11 cellular contexts compared by ENCODE assay signal in the genomic region with DNA sequence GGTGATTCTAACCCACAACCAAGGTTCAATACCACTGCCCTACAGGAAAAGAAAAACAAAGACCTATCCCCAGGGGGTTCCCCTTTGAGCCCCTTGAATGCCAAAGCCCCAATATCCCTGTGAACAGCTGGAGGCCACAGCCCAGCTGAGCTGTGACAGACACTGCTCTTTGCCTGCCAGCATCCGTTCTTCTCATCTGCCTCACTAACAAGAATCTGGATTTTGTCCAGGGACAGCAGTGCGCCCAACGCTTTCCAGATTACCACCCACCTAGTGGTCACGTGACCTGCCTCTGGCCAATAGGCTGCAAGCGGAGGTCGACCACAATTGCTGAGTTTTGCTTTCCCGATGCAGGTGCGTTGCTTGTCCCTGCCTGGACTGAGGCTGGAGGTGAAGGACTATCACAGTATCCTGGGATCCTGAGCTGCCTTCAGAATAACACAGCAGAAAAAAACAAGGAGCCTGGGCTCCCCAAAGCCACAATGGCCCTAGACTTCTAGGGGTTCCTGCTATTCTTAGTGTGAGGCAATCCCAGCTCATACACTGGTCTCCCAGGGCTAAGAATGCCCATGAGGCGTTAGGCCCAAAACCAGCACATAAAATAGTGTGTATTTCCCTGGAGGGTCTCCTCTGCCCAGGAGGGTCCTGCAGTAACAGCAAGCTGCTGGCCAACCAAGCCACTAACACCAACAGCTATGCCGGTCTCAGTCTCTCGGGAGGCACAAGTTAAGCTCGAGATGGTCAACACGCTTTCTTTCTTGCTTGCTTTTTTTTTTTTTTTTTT. TPM values are rescaled to one million over a fixed set of nuclear protein-coding genes. Genes with fewer than 3 reads are reported as not detected.
DNase-seq lines count a peak whose midpoint lies in the region; ATAC-seq and TF ChIP-seq lines count a peak whose summit lies in the region.
"Had no signal": no experiment of that assay in that cellular context is flagged by ENCODE, and none has a peak within 500 bp of the region (broad histone marks: within the 10 kb centered on the region; RNA-seq: fewer than 3 reads in every experiment).

No MANE protein-coding gene starts in this region.

- no peak for TF ChIP-seq CTCF in LNCaP clone FGC (IDR thresholded peaks at IDR 0.05; ENCODE audit: control insufficient read depth, extremely low read depth, insufficient read depth)
- no peak for TF ChIP-seq CTCF in cardiac fibroblast (IDR thresholded peaks at IDR 0.05; ENCODE audit: low read depth, low read length)
- no peak for TF ChIP-seq CTCF in mammary epithelial cell (conservative IDR thresholded peaks at IDR 0.05 in 1 of 2, IDR thresholded peaks at IDR 0.05 in 1 of 2; ENCODE audit: extremely low read depth in 1 of 2, insufficient read depth in 1 of 2, low read depth in 1 of 2, low read length in 2 of 2)

- peak overlapping the region in 1 of 8 donors; percentile 4 for H3K27ac Mint-ChIP-seq in CD8-positive, alpha-beta memory T cell

- DNase-seq in LNCaP clone FGC (ENCODE audit: low read depth) (peak; percentile 82), cardiac fibroblast (ENCODE audit: low read depth in 2 of 2) (peak; percentile 88), mammary epithelial cell (no peak)
- DNase-seq in CD8-positive, alpha-beta memory T cell = no peak
- DNase-seq: activated naive CD4-positive, alpha-beta T cell treated with Interleukin-2 at 50 U/mL for 16 hours; SHP77 had no signal

- H3K9ac ChIP-seq in iPS-18a (ENCODE audit: low read length) (peak overlapping the region; percentile 3), stomach smooth muscle (ENCODE audit: low read length in 2 of 2) (no peak overlapping the region), mammary epithelial cell (ENCODE audit: insufficient read depth, low read length) (no peak overlapping the region)

- in situ Hi-C loops in mammary epithelial cell (cut with MboI; ENCODE audit: low sequenced_read_pairs in 2 of 2) = no loop called here

- H3K79me2 ChIP-seq in mammary epithelial cell (ENCODE audit: insufficient read depth, low read length) = no peaks in the 10 kb centered on the region

- H3K9me3 Mint-ChIP-seq in CD8-positive, alpha-beta memory T cell = no peaks in the 10 kb centered on the region
- H3K9me3 Mint-ChIP-seq: mesothelial cell of epicardium had no signal

- peaks cover 30% of the 10 kb centered on the region for H3K4me1 ChIP-seq in iPS-18a (ENCODE audit: control insufficient read depth, low read depth, low read length)
- no peaks in the 10 kb centered on the region for H3K4me1 ChIP-seq in stomach smooth muscle (ENCODE audit: control insufficient read depth, insufficient read depth, low read length)
- H3K4me1 ChIP-seq in mammary epithelial cell (ENCODE audit: insufficient read depth, low read length) = peaks cover 17% of the 10 kb centered on the region
- H3K4me1 ChIP-seq in CD8-positive, alpha-beta memory T cell (ENCODE audit: insufficient read depth, low read length) = no peaks in the 10 kb centered on the region

- H3K27me3 Mint-ChIP-seq in CD8-positive, alpha-beta memory T cell = no peaks in the 10 kb centered on the region

- POLR2A ChIA-PET in CD8-positive, alpha-beta memory T cell (lab: Charles Lee) = no interaction called here

- no peaks in the 10 kb centered on the region for H3K4me1 Mint-ChIP-seq in CD8-positive, alpha-beta memory T cell

- ATAC-seq in HG03045 (IDR thresholded peaks at IDR 0.05; ENCODE audit: unreplicated experiment) (no peak), HG02938 (IDR thresholded peaks at IDR 0.05; ENCODE audit: unreplicated experiment) (no peak)

- BruUV-seq in mammary epithelial cell (replicated peaks; lab: Mats Ljungman, UMichigan) = no TSS peak

- H4K20me1 ChIP-seq in mammary epithelial cell (ENCODE audit: insufficient read depth, low read length) = no peaks in the 10 kb centered on the region

- no peak overlapping the region for H3K4me3 ChIP-seq in LNCaP clone FGC (ENCODE audit: low read depth, low read length)
- H3K4me3 ChIP-seq in cardiac fibroblast (replicated peaks in 1 of 2; ENCODE audit: low read depth in 2 of 2, low read length in 2 of 2) = no peak overlapping the region
- H3K4me3 ChIP-seq in iPS-18a (ENCODE audit: low read length) = peak overlapping the region; percentile 32
- H3K4me3 ChIP-seq in stomach smooth muscle (ENCODE audit: low read length in 2 of 2) = peak overlapping the region; percentile 19 to 29
- no peak overlapping the region for H3K4me3 ChIP-seq in mammary epithelial cell (replicated peaks in 1 of 3; ENCODE audit: insufficient read depth in 1 of 3, low read depth in 2 of 3, low read length in 3 of 3)
- no peak overlapping the region for H3K4me3 ChIP-seq in CD8-positive, alpha-beta memory T cell (ENCODE audit: low read length)

- dilution Hi-C loops in mammary epithelial cell (cut with HindIII; ENCODE audit: low sequenced_read_pairs) = no loop called here

- no peak overlapping the region for H2AFZ ChIP-seq in mammary epithelial cell (ENCODE audit: low read depth, low read length)

- WGBS in mammary epithelial cell (ENCODE audit: low coverage, missing lambda C conversion rate) = 85% methylated on average over 11 of the region's 13 CpGs

- H3K27me3 ChIP-seq in iPS-18a (ENCODE audit: control insufficient read depth, insufficient read depth, low read length) (no peaks in the 10 kb centered on the region), stomach smooth muscle (ENCODE audit: control insufficient read depth in 1 of 2, insufficient read depth in 2 of 2, low read length in 2 of 2) (no peaks in the 10 kb centered on the region), mammary epithelial cell (ENCODE audit: insufficient read depth, low read length) (no peaks in the 10 kb centered on the region)
- H3K27me3 ChIP-seq in CD8-positive, alpha-beta memory T cell (ENCODE audit: insufficient read depth, low read length, poor library complexity, severe bottlenecking) = no peaks in the 10 kb centered on the region

- H3K4me2 ChIP-seq in mammary epithelial cell (ENCODE audit: insufficient read depth, low read depth, low read length) = no peak overlapping the region

- H3K36me3 ChIP-seq in iPS-18a (ENCODE audit: control insufficient read depth, low read depth, low read length) (peaks cover 2% of the 10 kb centered on the region), stomach smooth muscle (ENCODE audit: control insufficient read depth in 2 of 2, insufficient read depth in 2 of 2, low read length in 2 of 2) (peaks cover 0 to 6% of the 10 kb centered on the region in 2 donors), mammary epithelial cell (ENCODE audit: insufficient read depth, low read length) (no peaks in the 10 kb centered on the region)
- H3K36me3 ChIP-seq in CD8-positive, alpha-beta memory T cell (ENCODE audit: insufficient read depth, low read length) = no peaks in the 10 kb centered on the region

- H3K36me3 Mint-ChIP-seq in CD8-positive, alpha-beta memory T cell = peaks cover 0 to 64% (median 19%) of the 10 kb centered on the region in 3 donors
- H3K36me3 Mint-ChIP-seq: mesothelial cell of epicardium had no signal

- H3K9me3 ChIP-seq in iPS-18a (ENCODE audit: control insufficient read depth, low read depth, low read length) (no peaks in the 10 kb centered on the region), stomach smooth muscle (ENCODE audit: control insufficient read depth in 2 of 2, low read length in 2 of 2) (no peaks in the 10 kb centered on the region), mammary epithelial cell (replicated peaks; ENCODE audit: insufficient read depth, low read length) (no peaks in the 10 kb centered on the region)
- no peaks in the 10 kb centered on the region for H3K9me3 ChIP-seq in CD8-positive, alpha-beta memory T cell (ENCODE audit: low read length)

- H3K27ac ChIP-seq in iPS-18a (ENCODE audit: low read length) (peak overlapping the region; percentile 57), stomach smooth muscle (ENCODE audit: low read length) (no peak overlapping the region), mammary epithelial cell (ENCODE audit: insufficient read depth, low read depth, low read length) (no peak overlapping the region)
- H3K27ac ChIP-seq in CD8-positive, alpha-beta memory T cell (ENCODE audit: low read depth, low read length) = no peak overlapping the region

- intact Hi-C loops in mammary epithelial cell (cut with micrococcal nuclease) = no loop called here

- H3K4me3 Mint-ChIP-seq in CD8-positive, alpha-beta memory T cell = no peak overlapping the region
- H3K4me3 Mint-ChIP-seq: mesothelial cell of epicardium had no signal

- CTCF ChIA-PET in mammary epithelial cell (lab: Charles Lee; ENCODE audit: low non-redundant PET) = no interaction called here
- CTCF ChIA-PET in CD8-positive, alpha-beta memory T cell (lab: Charles Lee) = no interaction called here

RNA-seq across cellular contexts. Expression of a gene that starts 13.8 kb away (rescaled TPM):
- 10 to 100 TPM in 1 of 2 donors, 1 to 10 TPM in 1; 2.8 to 22.5 TPM for total RNA-seq in mammary epithelial cell
- polyA plus RNA-seq in mammary epithelial cell = 29.2 TPM
- 15.2 TPM for polyA minus RNA-seq in mammary epithelial cell
- total RNA-seq in CD8-positive, alpha-beta memory T cell = 10 to 100 TPM; 59.3 to 64.6 TPM
- 21.4 TPM for polyA plus RNA-seq in CD8-positive, alpha-beta memory T cell

Comparison
In these comparisons a context has a peak if more than half of its experiments do, and no peak if none do; other contexts are left out.
1. DNase-seq: peak in LNCaP clone FGC (single experiment) and cardiac fibroblast (2 of 2); none in mammary epithelial cell (single experiment) and CD8-positive, alpha-beta memory T cell (0 of 5).
2. H3K4me3 ChIP-seq: peak in iPS-18a (single experiment) and stomach smooth muscle (2 of 2); none in LNCaP clone FGC (single experiment), cardiac fibroblast (0 of 2), mammary epithelial cell (0 of 3) and CD8-positive, alpha-beta memory T cell (single experiment).